In genomic region chr19:45217193-45217956, GRCh38 we compare ENCODE assay signal across 1 cellular context.
TF ChIP-seq lines count a peak whose summit lies in the region.

No MANE protein-coding gene starts in this region.

TF ChIP-seq in HEK293T, 16 proteins besides CTCF, POLR2A, EP300 and RAD21 (continued from another document):
- TF ChIP-seq L3MBTL2 (conservative IDR thresholded peaks at IDR 0.05) (no peak), FOXK2 (IDR thresholded peaks at IDR 0.05) (no peak), NFRKB (IDR thresholded peaks at IDR 0.05) (no peak), HDGF (IDR thresholded peaks at IDR 0.05; ENCODE audit: borderline replicate concordance) (no peak), ZNF384 (IDR thresholded peaks at IDR 0.05) (no peak), ARNT (IDR thresholded peaks at IDR 0.05) (no peak), CTBP1 (IDR thresholded peaks at IDR 0.05; ENCODE audit: borderline replicate concordance) (no peak), TARDBP (IDR thresholded peaks at IDR 0.05) (no peak), LEF1 (IDR thresholded peaks at IDR 0.05; ENCODE audit: borderline replicate concordance) (no peak), BHLHE40 (IDR thresholded peaks at IDR 0.05; ENCODE audit: borderline replicate concordance) (no peak), ELF4 (IDR thresholded peaks at IDR 0.05) (no peak), FOXM1 (IDR thresholded peaks at IDR 0.05; ENCODE audit: borderline replicate concordance) (no peak)
